ENCODE assay signal across 2 cellular contexts in genomic region chr5:178642351-178642909, GRCh38.
TF ChIP-seq lines count a peak whose summit lies in the region.

No MANE protein-coding gene starts in this region.

TF ChIP-seq in Ishikawa, 13 proteins besides CTCF, POLR2A, EP300 and RAD21:
- no peak for TF ChIP-seq CEBPB (IDR thresholded peaks at IDR 0.05)
- no peak for TF ChIP-seq USF1 (IDR thresholded peaks at IDR 0.05)
- TF ChIP-seq NFIC (IDR thresholded peaks at IDR 0.05), result peak; percentile 46; the same call in 1 of the 2 replicates
- no peak for TF ChIP-seq MAX (IDR thresholded peaks at IDR 0.05)
- TF ChIP-seq TAF1 (IDR thresholded peaks at IDR 0.05; ENCODE audit: low read depth), result no peak
TF ChIP-seq in Ishikawa: peak in this region for 1.

TF ChIP-seq in K562, 482 proteins besides CTCF, POLR2A, EP300 and RAD21:
- TF ChIP-seq MGA (IDR thresholded peaks at IDR 0.05) (no peak), ZNF583 (CRISPR knock-in tag; IDR thresholded peaks at IDR 0.05) (no peak), TAF7 (tag; IDR thresholded peaks at IDR 0.05) (no peak), ZNF217 (CRISPR knock-in tag; IDR thresholded peaks at IDR 0.05) (no peak), ZC3H11A (IDR thresholded peaks at IDR 0.05; ENCODE audit: low read depth, low read length) (no peak), NFIC (IDR thresholded peaks at IDR 0.05) (peak; percentile 49)
